Comparison of ENCODE assay signal across 8 cellular contexts in genomic region chr12:104668274-104668718, GRCh38.
DNase-seq lines count a peak whose midpoint lies in the region; ATAC-seq and TF ChIP-seq lines count a peak whose summit lies in the region.

No MANE protein-coding gene starts in this region.

- H3K79me2 ChIP-seq in H9 (ENCODE audit: insufficient read depth, low read length), result no peaks in the 10 kb centered on the region

- no peak overlapping the region for H3K27ac ChIP-seq in H9 (ENCODE audit: insufficient read length, low read depth, low read length)

- no peak overlapping the region for H3K4me2 ChIP-seq in H9 (ENCODE audit: insufficient read depth, insufficient read length, low read length)

- no peak overlapping the region for H4K8ac ChIP-seq in H9 (replicated peaks; ENCODE audit: insufficient read length, low read depth, low read length)

- H3K27me3 Mint-ChIP-seq in Caco-2 (ENCODE audit: insufficient read depth, unreplicated experiment) (no peaks in the 10 kb centered on the region), H9 (ENCODE audit: low read depth) (no peaks in the 10 kb centered on the region)

- H2BK20ac ChIP-seq in H9 (ENCODE audit: low read depth, low read length, poor library complexity, severe bottlenecking), result no peak overlapping the region

- no peak overlapping the region for H2BK15ac ChIP-seq in H9 (ENCODE audit: low read depth, low read length)

- H3K14ac ChIP-seq in H9 (ENCODE audit: insufficient read depth, low read length), result no peak overlapping the region; the same call in 1 of the 2 replicates

- no peak overlapping the region for H2AK5ac ChIP-seq in H9 (ENCODE audit: insufficient read length, low read length)

- no peaks in the 10 kb centered on the region for H4K20me1 ChIP-seq in H9 (ENCODE audit: control insufficient read depth, insufficient read depth, insufficient read length)

- no peaks in the 10 kb centered on the region for H3K36me3 ChIP-seq in Caco-2 (ENCODE audit: control insufficient read depth, insufficient read depth, low read length)

- no TSS peak for BruUV-seq in Caco-2 (replicated peaks; lab: Mats Ljungman, UMichigan)

- intact Hi-C loops in Caco-2 (cut with micrococcal nuclease; ENCODE audit: unreplicated experiment), result no loop called here

- H2BK5ac ChIP-seq in H9 (ENCODE audit: insufficient read length, low read length), result no peak overlapping the region

- H3K27me3 ChIP-seq in Caco-2 (replicated peaks; ENCODE audit: control insufficient read depth, insufficient read depth, low read length) (no peaks in the 10 kb centered on the region), H9 (ENCODE audit: insufficient read depth, low read length) (no peaks in the 10 kb centered on the region)

- no peak overlapping the region for H3K56ac ChIP-seq in H9 (ENCODE audit: insufficient read length, low read depth, low read length)

- no CpG with 5 or more reads among the region's 11 CpGs for WGBS in H9 (ENCODE audit: extremely low coverage, insufficient read length, low lambda C conversion rate)

- POLR2A ChIA-PET in Caco-2 (lab: Charles Lee), result no interaction called here

- no peak overlapping the region for H4K91ac ChIP-seq in H9 (ENCODE audit: insufficient read length, low read depth, low read length)

- TF ChIP-seq CTCF in Caco-2 (IDR thresholded peaks at IDR 0.05; ENCODE audit: insufficient read depth in 1 of 2, low read depth in 1 of 2, low read length in 1 of 2, severe bottlenecking in 1 of 2, unreplicated experiment in 1 of 2) (no peak), foreskin fibroblast (IDR thresholded peaks at IDR 0.05; ENCODE audit: low read depth, low read length) (no peak), H9 (conservative IDR thresholded peaks at IDR 0.05) (no peak)

- no peaks in the 10 kb centered on the region for H3K23me2 ChIP-seq in H9 (ENCODE audit: insufficient read length, low read depth, low read length, poor library complexity, severe bottlenecking)

- no peak overlapping the region for H3K4me3 ChIP-seq in Caco-2 (ENCODE audit: low read depth, low read length)
- no peak overlapping the region for H3K4me3 ChIP-seq in foreskin fibroblast (ENCODE audit: low read depth in 1 of 2, low read length in 2 of 2)

- no peak overlapping the region for H3K18ac ChIP-seq in H9 (ENCODE audit: insufficient read length, low read depth, low read length)

- H2BK120ac ChIP-seq in H9 (ENCODE audit: low read depth, low read length, poor library complexity, severe bottlenecking), result no peak overlapping the region

- H2BK12ac ChIP-seq in H9 (ENCODE audit: insufficient read length, low read depth, low read length), result no peak overlapping the region

- peak; percentile 21 to 44 for DNase-seq in Caco-2
- DNase-seq in SHP77 (lab: John Stamatoyannopoulos, UW), result peak; percentile 89 to 92
- peak; percentile 12 to 36 for DNase-seq in foreskin fibroblast
- peak; percentile 13 for DNase-seq in non-pigmented ciliary epithelial cell (ENCODE audit: low read depth)
- no peak for DNase-seq in H9
- DNase-seq in activated effector memory CD4-positive, alpha-beta T cell treated with anti-CD3 and anti-CD28 coated beads, Interleukin-2, amount 50 U/mL, for 16 hours, result no peak

- no peak overlapping the region for H3K9ac ChIP-seq in H9 (ENCODE audit: extremely low read depth, insufficient read length, low read length)

- H4K5ac ChIP-seq in H9 (ENCODE audit: insufficient read length, low read depth, low read length), result no peak overlapping the region

- ATAC-seq in HG02610 (IDR thresholded peaks at IDR 0.05; ENCODE audit: unreplicated experiment) (no peak), GM21423 (IDR thresholded peaks at IDR 0.05; ENCODE audit: unreplicated experiment) (no peak)

- peaks cover 8% of the 10 kb centered on the region for H3K4me1 Mint-ChIP-seq in Caco-2 (ENCODE audit: low read depth, unreplicated experiment)
- H3K4me1 Mint-ChIP-seq in H9, result peaks cover 24 to 25% of the 10 kb centered on the region in 2 experiments

- H3K4me3 Mint-ChIP-seq in Caco-2 (ENCODE audit: unreplicated experiment) (no peak overlapping the region), H9 (no peak overlapping the region)

- no peak overlapping the region for H3K23ac ChIP-seq in H9 (ENCODE audit: insufficient read length, low read depth, low read length)

- no peak overlapping the region for H2AFZ ChIP-seq in H9 (ENCODE audit: low read length)

- CTCF ChIA-PET in Caco-2 (lab: Charles Lee), result interaction anchor here (0.5 kb wide), 1 partner anchor 423 kb away, joined by 7 read pairs; no protein-coding TSS in a partner anchor

- H3K4me1 ChIP-seq in Caco-2, result peaks cover 10% of the 10 kb centered on the region
- 0 out of 2 replicates have a peak, but pooled peaks cover 2% of the 10 kb centered on the region for H3K4me1 ChIP-seq in H9 (ENCODE audit: insufficient read depth, low read length)

- no peaks in the 10 kb centered on the region for H3K79me1 ChIP-seq in H9 (ENCODE audit: insufficient read depth, low read depth, low read length, poor library complexity, severe bottlenecking)

- H3K36me3 Mint-ChIP-seq in Caco-2 (ENCODE audit: insufficient read depth, unreplicated experiment) (no peaks in the 10 kb centered on the region), H9 (ENCODE audit: insufficient read depth in 1 of 3, low read depth in 3 of 3) (no peaks in the 10 kb centered on the region)

- H3K4ac ChIP-seq in H9 (ENCODE audit: low read depth, low read length), result no peak overlapping the region

- H3K9me3 ChIP-seq in Caco-2, result no peaks in the 10 kb centered on the region
- no peaks in the 10 kb centered on the region for H3K9me3 ChIP-seq in H9 (ENCODE audit: control insufficient read depth, low read depth, low read length)

- no peaks in the 10 kb centered on the region for H3K9me3 Mint-ChIP-seq in Caco-2 (ENCODE audit: unreplicated experiment)
- H3K9me3 Mint-ChIP-seq in H9, result no peaks in the 10 kb centered on the region

- H3K27ac Mint-ChIP-seq in Caco-2 (ENCODE audit: unreplicated experiment) (no peak overlapping the region), H9 (no peak overlapping the region)

- no peak overlapping the region for H3T11ph ChIP-seq in H9 (ENCODE audit: low read length)

Comparison
In these comparisons a context has a peak if more than half of its experiments do, and no peak if none do; other contexts are left out.
1. DNase-seq: peak in Caco-2 (2 of 2), SHP77 (2 of 2), foreskin fibroblast (2 of 2) and non-pigmented ciliary epithelial cell (single experiment); none in H9 (single experiment) and activated effector memory CD4-positive, alpha-beta T cell treated with anti-CD3 and anti-CD28 coated beads, Interleukin-2, amount 50 U/mL, for 16 hours (single experiment).